Comparison of ENCODE assay signal across 2 cellular contexts in genomic region chr9:35658144-35658893, GRCh38.
TF ChIP-seq lines count a peak whose summit lies in the region.

Gene CCDC107, plus strand, starts transcription at chr9:35658292. Its CDS starts 88 bp downstream, at chr9:35658380.

TF ChIP-seq in HCT116, 20 proteins besides CTCF, POLR2A, EP300 and RAD21 (continued from another document):
- no peak for TF ChIP-seq REST (IDR thresholded peaks at IDR 0.05; ENCODE audit: low read depth)
- peak; percentile 43; the same call in 1 of the 2 replicates for TF ChIP-seq ZFX (IDR thresholded peaks at IDR 0.05)
- TF ChIP-seq CBX3 (IDR thresholded peaks at IDR 0.05; ENCODE audit: low read depth) = no peak
- no peak for TF ChIP-seq ZNF274 (IDR thresholded peaks at IDR 0.05; ENCODE audit: low read depth, low read length)
- no peak for TF ChIP-seq ZBTB33 (IDR thresholded peaks at IDR 0.05; ENCODE audit: extremely low read depth, insufficient replicate concordance, low read length)
- no peak for TF ChIP-seq EZH2phosphoT487 (IDR thresholded peaks at IDR 0.05; ENCODE audit: borderline replicate concordance)
- no peak for TF ChIP-seq ATF3 (IDR thresholded peaks at IDR 0.05)
- TF ChIP-seq YY1 (IDR thresholded peaks at IDR 0.05; ENCODE audit: extremely low read depth, insufficient replicate concordance, low read depth, low read length) = peak; percentile 87
- no peak for TF ChIP-seq ELF1 (IDR thresholded peaks at IDR 0.05; ENCODE audit: borderline replicate concordance, low read depth)
TF ChIP-seq in HCT116: peak in this region for 3.

TF ChIP-seq in SK-N-SH, 30 proteins besides CTCF, POLR2A, EP300 and RAD21 (continued from another document):
- TF ChIP-seq REST (IDR thresholded peaks at IDR 0.05; ENCODE audit: low read depth, low read length) = 0 out of 2 replicates have a peak, but pooled peaks have one; percentile 41
- TF ChIP-seq MEF2A (IDR thresholded peaks at IDR 0.05; ENCODE audit: borderline replicate concordance, low read depth) = no peak
- no peak for TF ChIP-seq FOSL2 (IDR thresholded peaks at IDR 0.05; ENCODE audit: borderline replicate concordance, low read depth)
- peak; percentile 81 for TF ChIP-seq TAF1 (IDR thresholded peaks at IDR 0.05; ENCODE audit: borderline replicate concordance, low read depth, low read length)
- TF ChIP-seq POLR2AphosphoS5 (IDR thresholded peaks at IDR 0.05; ENCODE audit: low read depth, low read length) = peak; percentile 72
- TF ChIP-seq SMC3 (IDR thresholded peaks at IDR 0.05; ENCODE audit: low read depth, low read length) = no peak; the same call in 1 of the 2 replicates
- TF ChIP-seq YY1 (IDR thresholded peaks at IDR 0.05; ENCODE audit: low read depth) = peak; percentile 84
- no peak for TF ChIP-seq MXI1 (IDR thresholded peaks at IDR 0.05; ENCODE audit: low read depth, low read length)
- no peak for TF ChIP-seq USF2 (IDR thresholded peaks at IDR 0.05; ENCODE audit: borderline replicate concordance, low read depth, low read length)
- TF ChIP-seq MAX (IDR thresholded peaks at IDR 0.05; ENCODE audit: low read depth) = no peak
